Comparison of ENCODE assay signal across 16 cellular contexts in genomic region chr10:30835146-30835545, GRCh38.
DNase-seq lines count a peak whose midpoint lies in the region; ATAC-seq and TF ChIP-seq lines count a peak whose summit lies in the region.
"Had no signal": no experiment of that assay in that cellular context is flagged by ENCODE, and none has a peak within 500 bp of the region (broad histone marks: within the 10 kb centered on the region; RNA-seq: fewer than 3 reads in every experiment).

No MANE protein-coding gene starts in this region.

- no peaks in the 10 kb centered on the region for H3K27me3 ChIP-seq in mesendoderm (ENCODE audit: insufficient read depth, low read length, poor library complexity)
- no peaks in the 10 kb centered on the region for H3K27me3 ChIP-seq in trophoblast cell (ENCODE audit: insufficient read depth, low read length)
- no peaks in the 10 kb centered on the region for H3K27me3 ChIP-seq in hepatocyte
- no peaks in the 10 kb centered on the region for H3K27me3 ChIP-seq in upper lobe of right lung
- H3K27me3 ChIP-seq: BLaER1 treated with 17β-estradiol and CSF1 and Interleukin-3, amounts not matched to agents 10 nM and 100 nM had no signal

- peaks cover 8% of the 10 kb centered on the region for H3K9me3 Mint-ChIP-seq in glutamatergic neuron (ENCODE audit: unreplicated experiment)
- H3K9me3 Mint-ChIP-seq: CD8-positive, alpha-beta memory T cell had no signal

- H3K79me1 ChIP-seq in mesendoderm (ENCODE audit: low read length), result no peaks in the 10 kb centered on the region
- no peaks in the 10 kb centered on the region for H3K79me1 ChIP-seq in trophoblast cell (ENCODE audit: low read length)

- H3K9me3 ChIP-seq in trophoblast cell (ENCODE audit: insufficient read depth, low read depth, low read length) (peaks cover 2% of the 10 kb centered on the region), hepatocyte (ENCODE audit: low read depth) (no peaks in the 10 kb centered on the region), upper lobe of right lung (no peaks in the 10 kb centered on the region)
- H3K9me3 ChIP-seq: BLaER1 treated with 17β-estradiol and CSF1 and Interleukin-3, amounts not matched to agents 10 nM and 100 nM had no signal

- no peak overlapping the region for H4K5ac ChIP-seq in mesendoderm (ENCODE audit: low read length)

- H2BK12ac ChIP-seq in trophoblast cell (ENCODE audit: low read length), result peak overlapping the region; percentile 24

- H2BK15ac ChIP-seq in mesendoderm (replicated peaks; ENCODE audit: low read depth), result no peak overlapping the region

- no peak overlapping the region for H4K91ac ChIP-seq in trophoblast cell (ENCODE audit: low read depth, low read length)

- H3K9me2 ChIP-seq in hepatocyte (replicated peaks; ENCODE audit: insufficient read depth), result no peaks in the 10 kb centered on the region

- ATAC-seq in GM18873 (IDR thresholded peaks at IDR 0.05; ENCODE audit: low FRiP score, unreplicated experiment), result no peak
- no peak for ATAC-seq in upper lobe of right lung
- ATAC-seq: GM12878 had no signal

- H3K27ac Mint-ChIP-seq in glutamatergic neuron (ENCODE audit: unreplicated experiment), result peak overlapping the region; percentile 40
- H3K27ac Mint-ChIP-seq: B cell; CD8-positive, alpha-beta memory T cell had no signal

- peak overlapping the region; percentile 17 for H3K4me3 Mint-ChIP-seq in glutamatergic neuron (ENCODE audit: unreplicated experiment)
- H3K4me3 Mint-ChIP-seq: B cell; CD8-positive, alpha-beta memory T cell; H9 had no signal

- H3K36me3 ChIP-seq in mesendoderm (ENCODE audit: control insufficient read depth, insufficient read depth, low read length), result no peaks in the 10 kb centered on the region
- H3K36me3 ChIP-seq in trophoblast cell (ENCODE audit: control insufficient read depth in 1 of 2, insufficient read depth in 2 of 2, low read length in 2 of 2), result no peaks in the 10 kb centered on the region
- no peaks in the 10 kb centered on the region for H3K36me3 ChIP-seq in hepatocyte (replicated peaks; ENCODE audit: insufficient read depth, low read depth)
- no peaks in the 10 kb centered on the region for H3K36me3 ChIP-seq in upper lobe of right lung
- H3K36me3 ChIP-seq: BLaER1 treated with 17β-estradiol and CSF1 and Interleukin-3, amounts not matched to agents 10 nM and 100 nM had no signal

- H3K4ac ChIP-seq in mesendoderm (ENCODE audit: low read depth, low read length), result no peak overlapping the region
- no peak overlapping the region for H3K4ac ChIP-seq in trophoblast cell (ENCODE audit: low read depth, low read length)

- H3K4me1 ChIP-seq in mesendoderm (ENCODE audit: control insufficient read depth, low read depth, low read length), result peaks cover 5% of the 10 kb centered on the region
- peaks cover 4 to 14% of the 10 kb centered on the region in 2 experiments for H3K4me1 ChIP-seq in trophoblast cell (ENCODE audit: control insufficient read depth in 1 of 2, insufficient read depth in 2 of 2, low read length in 2 of 2)
- H3K4me1 ChIP-seq in hepatocyte (ENCODE audit: insufficient read depth), result no peaks in the 10 kb centered on the region
- no peaks in the 10 kb centered on the region for H3K4me1 ChIP-seq in upper lobe of right lung
- H3K4me1 ChIP-seq: BLaER1 treated with 17β-estradiol and CSF1 and Interleukin-3, amounts not matched to agents 10 nM and 100 nM had no signal

- peak overlapping the region; percentile 10 for H2BK120ac ChIP-seq in mesendoderm (ENCODE audit: low read depth, low read length)
- no peak overlapping the region for H2BK120ac ChIP-seq in trophoblast cell (ENCODE audit: insufficient read depth, low read length, poor library complexity)

- no peaks in the 10 kb centered on the region for H3K79me2 ChIP-seq in mesendoderm (ENCODE audit: control insufficient read depth, insufficient read depth, low read length)
- H3K79me2 ChIP-seq in trophoblast cell (ENCODE audit: control insufficient read depth, insufficient read depth, low read length, poor library complexity), result peaks cover 1% of the 10 kb centered on the region
- H3K79me2 ChIP-seq in hepatocyte, result no peaks in the 10 kb centered on the region

- H2AK5ac ChIP-seq in mesendoderm (ENCODE audit: low read length) (no peak overlapping the region), trophoblast cell (ENCODE audit: low read length) (no peak overlapping the region)

- H3K23ac ChIP-seq in mesendoderm (ENCODE audit: low read length) (no peak overlapping the region), trophoblast cell (ENCODE audit: low read length) (no peak overlapping the region)

- no peak overlapping the region for H3K56ac ChIP-seq in mesendoderm (ENCODE audit: low read length)

- no peak overlapping the region for H3K14ac ChIP-seq in trophoblast cell (ENCODE audit: low read length)

- peaks cover 7% of the 10 kb centered on the region for H3K27me3 Mint-ChIP-seq in glutamatergic neuron (ENCODE audit: unreplicated experiment)
- H3K27me3 Mint-ChIP-seq: B cell had no signal

- H2AFZ ChIP-seq in trophoblast cell (ENCODE audit: insufficient read depth, low read length, poor library complexity) (no peak overlapping the region), hepatocyte (no peak overlapping the region)

- H3K4me1 Mint-ChIP-seq in glutamatergic neuron (ENCODE audit: low read depth, unreplicated experiment), result peaks cover 41% of the 10 kb centered on the region
- H3K4me1 Mint-ChIP-seq: B cell; CD8-positive, alpha-beta memory T cell had no signal

- H3K27ac ChIP-seq in mesendoderm (ENCODE audit: low read depth, low read length) (no peak overlapping the region), trophoblast cell (ENCODE audit: low read depth, low read length) (no peak overlapping the region), hepatocyte (no peak overlapping the region), upper lobe of right lung (no peak overlapping the region)
- H3K27ac ChIP-seq: BLaER1 treated with 17β-estradiol and CSF1 and Interleukin-3, amounts not matched to agents 10 nM and 100 nM had no signal

- intact Hi-C loops in upper lobe of right lung (cut with DNase I), result no loop called here

- no peak for TF ChIP-seq CTCF in glutamatergic neuron (IDR thresholded peaks at IDR 0.05; ENCODE audit: partially characterized antibody, unreplicated experiment)
- TF ChIP-seq CTCF in hepatocyte (IDR thresholded peaks at IDR 0.05; ENCODE audit: poor library complexity), result no peak
- no peak for TF ChIP-seq CTCF in upper lobe of right lung (IDR thresholded peaks at IDR 0.05)

- H2BK5ac ChIP-seq in mesendoderm (ENCODE audit: low read length) (no peak overlapping the region), trophoblast cell (ENCODE audit: low read depth, low read length, poor library complexity) (no peak overlapping the region)

- peaks cover 4% of the 10 kb centered on the region for H3K36me3 Mint-ChIP-seq in glutamatergic neuron (ENCODE audit: unreplicated experiment)

- H3K4me2 ChIP-seq in mesendoderm (ENCODE audit: low read length) (no peak overlapping the region), trophoblast cell (ENCODE audit: low read length) (no peak overlapping the region), hepatocyte (no peak overlapping the region)
- H3K4me2 ChIP-seq: BLaER1 treated with 17β-estradiol and CSF1 and Interleukin-3, amounts not matched to agents 10 nM and 100 nM had no signal

- H4K20me1 ChIP-seq in hepatocyte (ENCODE audit: insufficient read depth, poor library complexity, severe bottlenecking), result no peaks in the 10 kb centered on the region
- H4K20me1 ChIP-seq: BLaER1 treated with 17β-estradiol and CSF1 and Interleukin-3, amounts not matched to agents 10 nM and 100 nM had no signal

- H3K9ac ChIP-seq in mesendoderm (ENCODE audit: low read length) (no peak overlapping the region), trophoblast cell (ENCODE audit: low read length) (no peak overlapping the region)
- H3K9ac ChIP-seq: BLaER1 treated with 17β-estradiol and CSF1 and Interleukin-3, amounts not matched to agents 10 nM and 100 nM had no signal

- H4K8ac ChIP-seq in mesendoderm (ENCODE audit: low read depth, low read length) (no peak overlapping the region), trophoblast cell (ENCODE audit: low read depth, low read length) (no peak overlapping the region)

- H3K18ac ChIP-seq in mesendoderm (ENCODE audit: low read length), result no peak overlapping the region
- H3K18ac ChIP-seq in trophoblast cell (ENCODE audit: low read length), result no peak overlapping the region

- no peak overlapping the region for H4K12ac ChIP-seq in trophoblast cell (ENCODE audit: low read depth, low read length)

- H3K4me3 ChIP-seq in mesendoderm (ENCODE audit: low read length) (no peak overlapping the region), trophoblast cell (ENCODE audit: low read depth, low read length) (no peak overlapping the region), hepatocyte (no peak overlapping the region), upper lobe of right lung (no peak overlapping the region)
- H3K4me3 ChIP-seq: BLaER1 treated with 17β-estradiol and CSF1 and Interleukin-3, amounts not matched to agents 10 nM and 100 nM; GM12878 had no signal

- WGBS in mesendoderm (ENCODE audit: extremely low coverage, insufficient coverage, low lambda C conversion rate), result no CpG with 5 or more reads among the region's 12 CpGs
- no CpG with 5 or more reads among the region's 12 CpGs for WGBS in trophoblast cell (ENCODE audit: extremely low coverage, insufficient coverage, insufficient read length)
- 85% methylated on average over 12 of the region's 12 CpGs for WGBS in hepatocyte (ENCODE audit: low lambda C conversion rate, missing lambda C conversion rate)

- DNase-seq in glutamatergic neuron, result no peak
- no peak for DNase-seq in mesendoderm
- no peak for DNase-seq in trophoblast cell
- DNase-seq in hepatocyte (ENCODE audit: low spot score), result no peak
- DNase-seq in upper lobe of right lung, result no peak
- DNase-seq: CD8-positive, alpha-beta memory T cell; COR-L47; DMS 273 treated with DMSO at 0.1 percent for 48 hours; DMS53; DND-41; EL; H9 had no signal
